8 cellular contexts compared by ENCODE assay signal in the genomic region with DNA sequence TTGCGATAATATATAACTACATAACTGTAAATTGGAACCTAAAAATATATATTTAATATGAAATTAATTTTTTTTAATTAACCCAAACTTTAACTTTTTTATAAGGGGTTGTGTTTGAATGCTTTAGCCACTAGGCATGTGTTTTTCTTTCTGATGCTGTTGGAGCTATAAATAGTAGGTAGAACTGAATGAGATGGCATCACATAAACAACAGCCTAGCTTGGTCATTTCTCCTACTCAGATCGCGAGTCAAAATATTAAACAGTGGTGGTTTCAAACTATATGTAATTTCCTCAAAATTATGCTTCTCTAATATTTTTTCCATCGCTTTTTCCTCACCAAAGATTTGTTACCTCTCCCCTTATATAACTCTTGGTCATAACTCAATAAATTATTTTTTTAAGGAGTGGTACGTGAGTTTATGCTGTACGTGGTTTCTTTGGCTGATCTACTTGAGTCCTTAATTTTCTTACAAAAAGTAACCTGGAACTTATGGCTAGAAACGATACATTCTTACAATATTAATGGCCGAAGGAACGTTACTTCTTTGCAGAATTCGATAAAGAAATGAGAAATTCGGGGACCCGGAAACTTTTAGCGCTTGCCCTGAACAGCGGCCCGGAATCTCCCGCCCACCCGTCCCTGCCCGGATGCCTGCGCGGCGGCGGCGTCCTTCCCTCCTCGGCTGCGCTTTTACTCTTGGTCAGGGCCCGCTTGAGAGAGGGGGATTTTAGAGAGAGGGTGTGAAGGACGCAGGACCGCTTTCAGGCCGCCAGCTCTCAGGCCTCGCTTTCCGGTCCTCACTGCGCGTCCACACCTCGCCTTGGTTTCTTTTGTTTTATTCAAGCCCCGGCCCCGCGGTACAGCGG.
A peak's percentile ranks its signal among the peaks of the same experiment; 100 is the strongest.
DNase-seq lines count a peak whose midpoint lies in the region; ATAC-seq and TF ChIP-seq lines count a peak whose summit lies in the region.

No MANE protein-coding gene starts in this region.

- H3K9me3 ChIP-seq in muscle layer of duodenum (ENCODE audit: control insufficient read depth in 1 of 2, low read length in 2 of 2), result no peaks in the 10 kb centered on the region
- no peaks in the 10 kb centered on the region for H3K9me3 ChIP-seq in stomach smooth muscle (ENCODE audit: control insufficient read depth in 2 of 2, low read length in 2 of 2)

- POLR2A ChIA-PET in activated CD4-positive, alpha-beta memory T cell treated with anti-CD3 and anti-CD28 coated beads for 36 hours (lab: Charles Lee), result interaction anchor here (0.8 to 3.9 kb wide), 12 partner anchors 9 to 334 kb away, joined by 3 to 24 read pairs (median 4); a partner anchor contains a TSS

- intact Hi-C loops in activated CD4-positive, alpha-beta memory T cell treated with anti-CD3 and anti-CD28 coated beads for 36 hours (cut with micrococcal nuclease), result loop anchor here (1.0 to 5.0 kb wide), 7 partner anchors 56 to 1706 kb away; a partner anchor contains a TSS

- H3K9ac ChIP-seq in stomach smooth muscle (ENCODE audit: low read length in 2 of 2), result peak overlapping the region; percentile 89 to 93

- peak overlapping the region; percentile 87 for H3K4me3 Mint-ChIP-seq in activated CD4-positive, alpha-beta memory T cell treated with anti-CD3 and anti-CD28 coated beads for 36 hours

- peaks cover 46% of the 10 kb centered on the region for H3K4me1 Mint-ChIP-seq in activated CD4-positive, alpha-beta memory T cell treated with anti-CD3 and anti-CD28 coated beads for 36 hours (ENCODE audit: low read depth)

- CTCF ChIA-PET in activated CD4-positive, alpha-beta memory T cell treated with anti-CD3 and anti-CD28 coated beads for 36 hours (lab: Charles Lee), result interaction anchor here (0.6 to 1.5 kb wide), 10 partner anchors 17 to 363 kb away, joined by 3 to 7 read pairs (median 4); no protein-coding TSS in a partner anchor

- no peaks in the 10 kb centered on the region for H3K27me3 Mint-ChIP-seq in activated CD4-positive, alpha-beta memory T cell treated with anti-CD3 and anti-CD28 coated beads for 36 hours

- peak overlapping the region; percentile 99 for H3K27ac Mint-ChIP-seq in activated CD4-positive, alpha-beta memory T cell treated with anti-CD3 and anti-CD28 coated beads for 36 hours

- peaks cover 4% of the 10 kb centered on the region for H3K9me3 Mint-ChIP-seq in activated CD4-positive, alpha-beta memory T cell treated with anti-CD3 and anti-CD28 coated beads for 36 hours

- H3K4me3 ChIP-seq in epithelial cell of proximal tubule (ENCODE audit: low read depth, low read length) (peak overlapping the region; percentile 75), muscle layer of duodenum (ENCODE audit: low read depth in 1 of 2, low read length in 2 of 2) (peak overlapping the region; percentile 72 to 77), stomach smooth muscle (ENCODE audit: low read length in 2 of 2) (peak overlapping the region; percentile 75 to 83)

- H3K36me3 ChIP-seq in muscle layer of duodenum (ENCODE audit: control insufficient read depth in 1 of 2, insufficient read depth in 2 of 2, low read length in 2 of 2) (peaks cover 0 to 11% of the 10 kb centered on the region in 2 donors), stomach smooth muscle (ENCODE audit: control insufficient read depth in 2 of 2, insufficient read depth in 2 of 2, low read length in 2 of 2) (no peaks in the 10 kb centered on the region)

- H3K4me1 ChIP-seq in muscle layer of duodenum (ENCODE audit: control insufficient read depth in 1 of 2, insufficient read depth in 2 of 2, low read length in 2 of 2) (peaks cover 12% of the 10 kb centered on the region in 2 donors), stomach smooth muscle (ENCODE audit: control insufficient read depth, insufficient read depth, low read length) (peaks cover 8% of the 10 kb centered on the region)

- H3K27me3 ChIP-seq in muscle layer of duodenum (ENCODE audit: low read depth, low read length) (no peaks in the 10 kb centered on the region), stomach smooth muscle (ENCODE audit: control insufficient read depth in 1 of 2, insufficient read depth in 2 of 2, low read length in 2 of 2) (no peaks in the 10 kb centered on the region)

- ATAC-seq in GM18519 (IDR thresholded peaks at IDR 0.05; ENCODE audit: low FRiP score, unreplicated experiment) (peak; percentile 8), HG03045 (IDR thresholded peaks at IDR 0.05; ENCODE audit: unreplicated experiment) (peak; percentile 41)

- TF ChIP-seq CTCF in AG09319 (IDR thresholded peaks at IDR 0.05; ENCODE audit: low read depth, low read length), result no peak
- no peak for TF ChIP-seq CTCF in epithelial cell of proximal tubule (conservative IDR thresholded peaks at IDR 0.05; ENCODE audit: low read depth, low read length)

- DNase-seq in AG09319 (ENCODE audit: extremely low read depth, low read depth) (peak; percentile 10), NCI-H446 (lab: John Stamatoyannopoulos, UW) (peak; percentile 36 to 62), epithelial cell of proximal tubule (ENCODE audit: low read depth) (no peak)
- peak; percentile 76 for DNase-seq in activated CD4-positive, alpha-beta memory T cell treated with anti-CD3 and anti-CD28 coated beads for 36 hours

- no peaks in the 10 kb centered on the region for H3K36me3 Mint-ChIP-seq in activated CD4-positive, alpha-beta memory T cell treated with anti-CD3 and anti-CD28 coated beads for 36 hours

- H3K27ac ChIP-seq in muscle layer of duodenum (ENCODE audit: low read length), result peak overlapping the region; percentile 91
- H3K27ac ChIP-seq in stomach smooth muscle (ENCODE audit: low read length), result peak overlapping the region; percentile 95
